9 cellular contexts compared by ENCODE assay signal in genomic region chr3:100047455-100048141, GRCh38.
DNase-seq lines count a peak whose midpoint lies in the region; ATAC-seq, FAIRE-seq and TF ChIP-seq lines count a peak whose summit lies in the region.
"Had no signal": no experiment of that assay in that cellular context is flagged by ENCODE, and none has a peak within 500 bp of the region (broad histone marks: within the 10 kb centered on the region; RNA-seq: fewer than 3 reads in every experiment).

No MANE protein-coding gene starts in this region.

- TF ChIP-seq CTCF in ascending aorta (IDR thresholded peaks at IDR 0.05) (no peak), lower lobe of right lung (IDR thresholded peaks at IDR 0.05) (no peak)

- TF ChIP-seq POLR2A in H54 (IDR thresholded peaks at IDR 0.05; ENCODE audit: low read depth, low read length): no peak

- H3K27me3 ChIP-seq in ascending aorta (no peaks in the 10 kb centered on the region), lower lobe of right lung (ENCODE audit: low read depth) (no peaks in the 10 kb centered on the region)

- ATAC-seq in lower lobe of right lung: peak; percentile 60 to 73

- DNase-seq in NCI-H2196 (lab: John Stamatoyannopoulos, UW; ENCODE audit: unreplicated experiment): peak; percentile 50
- DNase-seq in NCI-H2196 treated with DMSO at 0.1 percent for 48 hours (lab: John Stamatoyannopoulos, UW; ENCODE audit: unreplicated experiment): no peak
- DNase-seq in H54 (ENCODE audit: insufficient read length, low spot score): peak; percentile 15
- peak; percentile 59 to 76 for DNase-seq in Kasumi-1 (lab: John Stamatoyannopoulos, UW)
- no peak for DNase-seq in ascending aorta (ENCODE audit: low spot score in 2 of 2)
- DNase-seq in lower lobe of right lung: no peak
- no peak for DNase-seq in anterior cingulate cortex (lab: John Stamatoyannopoulos, UW)
- no peak for DNase-seq in NCI-H1436 treated with DMSO at 0.1 percent for 48 hours (lab: John Stamatoyannopoulos, UW)

- intact Hi-C loops in ascending aorta (cut with DNase I) (loop anchor here (5.0 kb wide), 1 partner anchor 205 kb away; no protein-coding TSS in a partner anchor), lower lobe of right lung (cut with DNase I) (no loop called here)

- peaks cover 6 to 28% of the 10 kb centered on the region in 2 donors for H3K4me1 ChIP-seq in ascending aorta
- H3K4me1 ChIP-seq in lower lobe of right lung: peaks cover 36% of the 10 kb centered on the region

- peak; percentile 98 for FAIRE-seq in H54 (lab: Jason Lieb, UNC)

- H3K4me3 ChIP-seq in ascending aorta (no peak overlapping the region), lower lobe of right lung (no peak overlapping the region)

- H3K36me3 ChIP-seq in ascending aorta (no peaks in the 10 kb centered on the region), lower lobe of right lung (no peaks in the 10 kb centered on the region)

- peak overlapping the region; percentile 47 to 89 for H3K27ac ChIP-seq in ascending aorta
- H3K27ac ChIP-seq in lower lobe of right lung: peak overlapping the region; percentile 44
- H3K27ac ChIP-seq: 22Rv1 had no signal

- H3K9me3 ChIP-seq in ascending aorta (no peaks in the 10 kb centered on the region), lower lobe of right lung (no peaks in the 10 kb centered on the region)

Comparison
In these comparisons a context has a peak if more than half of its experiments do, and no peak if none do; other contexts are left out.
1. DNase-seq: peak in NCI-H2196 (single experiment), H54 (single experiment) and Kasumi-1 (2 of 2); none in NCI-H2196 treated with DMSO at 0.1 percent for 48 hours (single experiment), ascending aorta (0 of 2), lower lobe of right lung (single experiment), anterior cingulate cortex (0 of 58) and NCI-H1436 treated with DMSO at 0.1 percent for 48 hours (single experiment).